8 cellular contexts compared by ENCODE assay signal in the genomic region with DNA sequence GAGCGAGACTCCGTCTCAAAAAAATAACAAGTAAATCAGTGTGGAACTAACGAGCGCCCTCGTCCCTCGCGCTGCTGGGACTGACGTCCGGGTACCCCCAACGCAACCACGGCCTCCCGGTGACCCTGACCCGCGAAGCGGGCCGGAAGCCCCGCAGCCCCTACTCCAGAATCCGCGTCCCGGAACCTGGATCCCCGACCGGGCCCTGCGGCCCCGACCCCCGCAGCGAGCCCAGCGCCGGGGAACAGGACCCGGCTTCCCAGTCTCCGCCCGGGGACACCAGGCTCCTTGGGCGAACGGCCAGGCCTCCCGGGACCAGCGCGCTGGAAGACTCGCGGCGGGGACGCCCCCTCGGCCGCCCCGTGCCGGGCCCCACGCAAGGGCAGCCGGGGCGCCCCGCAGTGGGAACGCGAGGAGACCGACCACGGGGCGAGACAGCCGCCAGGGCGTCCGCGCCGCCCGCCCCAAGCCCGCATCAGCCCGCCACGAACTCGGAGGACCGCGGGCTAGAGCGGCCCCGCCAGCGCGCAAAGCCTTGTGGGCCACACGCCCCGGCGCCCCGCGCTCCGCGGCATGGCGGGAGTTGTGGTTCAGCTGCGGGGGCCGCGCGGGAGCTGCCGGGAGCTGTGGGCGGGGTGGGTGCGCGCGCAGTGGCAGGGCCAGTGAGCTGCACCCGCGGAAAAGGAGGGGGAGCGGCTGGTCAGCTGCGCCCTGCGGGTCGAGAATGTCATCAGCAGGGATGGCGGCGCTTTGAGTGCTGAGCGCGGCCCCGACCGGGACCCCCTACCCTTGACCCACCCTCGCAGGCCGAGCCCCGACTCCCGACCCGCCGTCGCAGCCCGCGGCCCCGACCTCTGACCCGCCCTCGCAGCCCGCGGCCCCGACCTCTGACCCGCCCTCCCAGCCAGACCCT. TPM values are rescaled to one million over a fixed set of nuclear protein-coding genes. Genes with fewer than 3 reads are reported as not detected.
DNase-seq lines count a peak whose midpoint lies in the region; ATAC-seq and TF ChIP-seq lines count a peak whose summit lies in the region.

No MANE protein-coding gene starts in this region.

- TF ChIP-seq CTCF in nephron (IDR thresholded peaks at IDR 0.05; ENCODE audit: unreplicated experiment in 3 of 3): no peak

- H3K27ac Mint-ChIP-seq in activated T-helper 17 cell treated with anti-CD3 and anti-CD28 coated beads, Interleukin-2, amount 50 U/mL, for 72 hours: peak overlapping the region; percentile 78
- H3K27ac Mint-ChIP-seq in nephron: peak overlapping the region in 2 of 3 experiments; percentile 74 to 87

- no peaks in the 10 kb centered on the region for H3K27me3 Mint-ChIP-seq in activated T-helper 17 cell treated with anti-CD3 and anti-CD28 coated beads, Interleukin-2, amount 50 U/mL, for 72 hours
- peaks cover 8% of the 10 kb centered on the region for H3K27me3 Mint-ChIP-seq in nephron (ENCODE audit: low read depth)

- peak overlapping the region; percentile 70 for H3K4me3 Mint-ChIP-seq in activated T-helper 17 cell treated with anti-CD3 and anti-CD28 coated beads, Interleukin-2, amount 50 U/mL, for 72 hours
- peak overlapping the region; percentile 83 to 84 (median 84) for H3K4me3 Mint-ChIP-seq in nephron

- ATAC-seq in GM21825 (IDR thresholded peaks at IDR 0.05; ENCODE audit: unreplicated experiment): peak; percentile 80
- peak; percentile 79 for ATAC-seq in activated T-helper 17 cell treated with anti-CD3 and anti-CD28 coated beads, Interleukin-2, amount 50 U/mL, for 72 hours (replicated peaks)

- H3K4me1 Mint-ChIP-seq in activated T-helper 17 cell treated with anti-CD3 and anti-CD28 coated beads, Interleukin-2, amount 50 U/mL, for 72 hours: no peaks in the 10 kb centered on the region
- peaks cover 4% of the 10 kb centered on the region for H3K4me1 Mint-ChIP-seq in nephron

- no peaks in the 10 kb centered on the region for H3K9me3 Mint-ChIP-seq in activated T-helper 17 cell treated with anti-CD3 and anti-CD28 coated beads, Interleukin-2, amount 50 U/mL, for 72 hours
- H3K9me3 Mint-ChIP-seq in nephron: no peaks in the 10 kb centered on the region

- H3K36me3 Mint-ChIP-seq in activated T-helper 17 cell treated with anti-CD3 and anti-CD28 coated beads, Interleukin-2, amount 50 U/mL, for 72 hours (ENCODE audit: low read depth): no peaks in the 10 kb centered on the region
- peaks cover 2% of the 10 kb centered on the region for H3K36me3 Mint-ChIP-seq in nephron (ENCODE audit: low read depth)

- DNase-seq in DMS153 treated with DMSO at 0.1 percent for 48 hours (lab: John Stamatoyannopoulos, UW; ENCODE audit: unreplicated experiment): peak; percentile 61
- peak; percentile 92 for DNase-seq in LHCN-M2 (ENCODE audit: low read depth)
- DNase-seq in RPMI7951 (ENCODE audit: low read depth): peak; percentile 93
- peak; percentile 89 for DNase-seq in fibroblast of peridontal ligament (ENCODE audit: extremely low read depth)
- peak; percentile 91 for DNase-seq in stimulated activated naive CD4-positive, alpha-beta T cell treated with Interleukin-2 at 50 U/mL for 16 hours (lab: John Stamatoyannopoulos, UW)

RNA-seq across cellular contexts. Expression of gene MADCAM1, which starts 7.5 kb away (rescaled TPM):
- 0.19 and 0.23 TPM in 2 replicates for total RNA-seq in LHCN-M2 (2014; rRNA removed)
- polyA plus RNA-seq in LHCN-M2 (2012): 0.49 TPM
- 0.12 TPM in 1 of 2 replicates, not detected in the other for total RNA-seq in RPMI7951 (2014; rRNA removed; shearing (Covaris generic))
- under 1 TPM in 1 of 2 donors, not detected in 1; 0.29 TPM for total RNA-seq in activated T-helper 17 cell treated with anti-CD3 and anti-CD28 coated beads, Interleukin-2, amount 50 U/mL, for 72 hours

RNA-seq across cellular contexts. Expression of gene TPGS1, which starts 18.5 kb away (rescaled TPM):
- 84.8 and 85.9 TPM in 2 replicates for total RNA-seq in LHCN-M2 (2014; rRNA removed)
- 19.2 TPM for polyA plus RNA-seq in LHCN-M2 (2012)
- total RNA-seq in RPMI7951 (2014; rRNA removed; shearing (Covaris generic)): 26.2 and 48.8 TPM in 2 replicates
- 10 to 100 TPM in 1 of 2 donors, 1 to 10 TPM in 1; 6.3 to 14.1 TPM for total RNA-seq in activated T-helper 17 cell treated with anti-CD3 and anti-CD28 coated beads, Interleukin-2, amount 50 U/mL, for 72 hours

RNA-seq across cellular contexts. Expression of gene SHC2, which starts 27.9 kb away (rescaled TPM):
- 0.32 and 0.57 TPM in 2 replicates for total RNA-seq in LHCN-M2 (2014; rRNA removed)
- polyA plus RNA-seq in LHCN-M2 (2012): 1.2 TPM
- total RNA-seq in RPMI7951 (2014; rRNA removed; shearing (Covaris generic)): 0.10 TPM in 1 of 2 replicates, not detected in the other
- total RNA-seq in activated T-helper 17 cell treated with anti-CD3 and anti-CD28 coated beads, Interleukin-2, amount 50 U/mL, for 72 hours: under 1 TPM in 1 of 2 donors, not detected in 1; 0.26 TPM

RNA-seq across cellular contexts. Expression of gene CDC34, which starts 42.8 kb away (rescaled TPM):
- total RNA-seq in LHCN-M2 (2014; rRNA removed): 64.6 and 69.6 TPM in 2 replicates
- 71.4 TPM for polyA plus RNA-seq in LHCN-M2 (2012)
- total RNA-seq in RPMI7951 (2014; rRNA removed; shearing (Covaris generic)): 56.4 and 61.8 TPM in 2 replicates
- total RNA-seq in activated T-helper 17 cell treated with anti-CD3 and anti-CD28 coated beads, Interleukin-2, amount 50 U/mL, for 72 hours: 10 to 100 TPM; 31.4 to 44.5 TPM

RNA-seq across cellular contexts. Expression of gene GZMM, which starts 55.1 kb away (rescaled TPM):
- total RNA-seq in LHCN-M2 (2014; rRNA removed): 1.7 TPM in 1 of 2 replicates, not detected in the other
- 0.15 TPM for polyA plus RNA-seq in LHCN-M2 (2012)
- 1.3 and 3.6 TPM in 2 replicates for total RNA-seq in RPMI7951 (2014; rRNA removed; shearing (Covaris generic))
- total RNA-seq in activated T-helper 17 cell treated with anti-CD3 and anti-CD28 coated beads, Interleukin-2, amount 50 U/mL, for 72 hours: 10 to 100 TPM; 30.5 to 31.3 TPM

Comparison
In these comparisons a context has a peak if more than half of its experiments do, and no peak if none do; other contexts are left out.
1. Peak in every context shown above with its lines: DNase-seq and ATAC-seq.